ENCODE assay signal across 1 cellular context in genomic region chr2:129956171-129956570, GRCh38. TPM values are rescaled to one million over a fixed set of nuclear protein-coding genes. Genes with fewer than 3 reads are reported as not detected.
"Had no signal": no experiment of that assay in that cellular context is flagged by ENCODE, and none has a peak within 500 bp of the region (broad histone marks: within the 10 kb centered on the region; RNA-seq: fewer than 3 reads in every experiment).

No MANE protein-coding gene starts in this region.

RNA-seq across cellular contexts. Expression of gene RAB6C, which starts 23.3 kb away (rescaled TPM):
- polyA plus RNA-seq: stomach had no signal
